In the genomic region with DNA sequence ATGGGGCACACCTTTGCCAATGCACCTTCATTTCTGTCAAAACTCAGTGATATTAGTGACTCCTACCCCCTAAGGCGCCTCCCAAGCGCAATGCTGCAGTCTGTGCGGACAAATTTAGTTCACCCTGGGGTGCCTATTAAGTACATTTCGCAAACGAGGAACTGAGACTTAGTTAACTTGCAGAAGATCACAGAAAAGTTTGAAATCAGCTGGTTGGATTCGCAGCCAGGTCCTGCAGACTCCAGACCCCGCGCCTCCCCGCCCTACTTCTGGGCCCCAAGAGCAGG, we compare ENCODE assay signal across 8 cellular contexts. TPM values are rescaled to one million over a fixed set of nuclear protein-coding genes. Genes with fewer than 3 reads are reported as not detected.
DNase-seq lines count a peak whose midpoint lies in the region; ATAC-seq and TF ChIP-seq lines count a peak whose summit lies in the region.

No MANE protein-coding gene starts in this region.

- H4K20me1 ChIP-seq in PC-9 (ENCODE audit: insufficient read depth) = 0 out of 2 replicates have a peak, but pooled peaks cover 7% of the 10 kb centered on the region

- H3K4me3 Mint-ChIP-seq in activated T-cell treated with anti-CD3 and anti-CD28 coated beads, Interleukin-2, amount 50 U/mL, for 72 hours = peak overlapping the region; percentile 86 to 93
- H3K4me3 Mint-ChIP-seq in endothelial cell (ENCODE audit: unreplicated experiment) = peak overlapping the region; percentile 95

- intact Hi-C loops in PC-9 (cut with micrococcal nuclease; ENCODE audit: unreplicated experiment) = loop anchor here (1.0 to 10.0 kb wide), 9 partner anchors 41 to 733 kb away; a partner anchor contains a TSS
- intact Hi-C loops in ovary (cut with DNase I) = loop anchor here (2.0 to 10.0 kb wide), 6 partner anchors 41 to 485 kb away; a partner anchor contains a TSS

- CTCF ChIA-PET in PC-9 (lab: Charles Lee) = interaction anchor here (0.9 kb wide), 1 partner anchor 22 kb away, joined by 3 read pairs; no protein-coding TSS in a partner anchor

- no peaks in the 10 kb centered on the region for H3K27me3 Mint-ChIP-seq in activated T-cell treated with anti-CD3 and anti-CD28 coated beads, Interleukin-2, amount 50 U/mL, for 72 hours (ENCODE audit: low read depth)
- H3K27me3 Mint-ChIP-seq in endothelial cell (ENCODE audit: unreplicated experiment) = peaks cover 26% of the 10 kb centered on the region

- peaks cover 18% of the 10 kb centered on the region for H3F3A ChIP-seq in PC-9 (ENCODE audit: insufficient read depth, low read depth)

- no TSS peak for BruUV-seq in PC-9 (replicated peaks; lab: Mats Ljungman, UMichigan)

- H3K27me3 ChIP-seq in PC-9 (ENCODE audit: insufficient read depth, low read depth) (no peaks in the 10 kb centered on the region), ovary (no peaks in the 10 kb centered on the region)

- no peak for DNase-seq in activated T-cell treated with anti-CD3 and anti-CD28 coated beads, Interleukin-2, amount 50 U/mL, for 72 hours
- no peak for DNase-seq in activated T-cell treated with anti-CD3 and anti-CD28 coated beads, Interleukin-2, amount 50 U/mL, for 48 hours
- no peak for DNase-seq in PC-9
- no peak for DNase-seq in endothelial cell (ENCODE audit: low spot score)
- no peak for DNase-seq in ovary
- no peak for DNase-seq in stimulated activated CD4-positive, alpha-beta T cell treated with anti-CD3 and anti-CD28 coated beads, Interleukin-1b, Interleukin-23, amount 100 ng/mL, for 48 hours
- no peak for DNase-seq in NCI-H1105 treated with DMSO at 0.1 percent for 48 hours (lab: John Stamatoyannopoulos, UW)

- peak overlapping the region; percentile 92 for H3K27ac Mint-ChIP-seq in activated T-cell treated with anti-CD3 and anti-CD28 coated beads, Interleukin-2, amount 50 U/mL, for 72 hours
- H3K27ac Mint-ChIP-seq in endothelial cell (ENCODE audit: unreplicated experiment) = peak overlapping the region; percentile 89

- POLR2A ChIA-PET in PC-9 (lab: Charles Lee; ENCODE audit: unreplicated experiment) = no interaction called here

- no peak for TF ChIP-seq EP300 in ovary (IDR thresholded peaks at IDR 0.05)

- H3K4me2 ChIP-seq in PC-9 = peak overlapping the region; percentile 96

- peaks cover 28% of the 10 kb centered on the region for H3K79me2 ChIP-seq in PC-9 (ENCODE audit: low read depth)

- H3K9me2 ChIP-seq in PC-9 (ENCODE audit: insufficient read depth) = no peaks in the 10 kb centered on the region

- H3K4me3 ChIP-seq in PC-9 (peak overlapping the region; percentile 88), ovary (peak overlapping the region; percentile 96)

- H3K4me1 ChIP-seq in PC-9 (replicated peaks; ENCODE audit: insufficient read depth) (peaks cover 19% of the 10 kb centered on the region), ovary (ENCODE audit: insufficient read depth) (no peaks in the 10 kb centered on the region)

- H3K9me3 ChIP-seq in PC-9 (ENCODE audit: insufficient read depth, low read depth) = no peaks in the 10 kb centered on the region
- no peaks in the 10 kb centered on the region for H3K9me3 ChIP-seq in ovary

- H3K36me3 ChIP-seq in PC-9 (ENCODE audit: low read depth) = peaks cover 19% of the 10 kb centered on the region
- no peaks in the 10 kb centered on the region for H3K36me3 ChIP-seq in ovary

- H3K27ac ChIP-seq in PC-9 (peak overlapping the region; percentile 81), ovary (peak overlapping the region; percentile 75 to 81)

- peak overlapping the region; percentile 85 for H2AFZ ChIP-seq in PC-9

- WGBS in ovary, 3 donors = 1 to 4% (median 3%) methylated on average over 9 of the region's 9 CpGs

- H3K36me3 Mint-ChIP-seq in activated T-cell treated with anti-CD3 and anti-CD28 coated beads, Interleukin-2, amount 50 U/mL, for 72 hours (ENCODE audit: insufficient read depth in 2 of 2) = peaks cover 3 to 14% of the 10 kb centered on the region in 2 donors
- peaks cover 39% of the 10 kb centered on the region for H3K36me3 Mint-ChIP-seq in endothelial cell (ENCODE audit: low read depth, unreplicated experiment)

- TF ChIP-seq CTCF in PC-9 (conservative IDR thresholded peaks at IDR 0.05) = no peak
- TF ChIP-seq CTCF in endothelial cell (IDR thresholded peaks at IDR 0.05; ENCODE audit: unreplicated experiment) = no peak
- TF ChIP-seq CTCF in ovary (IDR thresholded peaks at IDR 0.05) = no peak

- no peaks in the 10 kb centered on the region for H3K9me3 Mint-ChIP-seq in activated T-cell treated with anti-CD3 and anti-CD28 coated beads, Interleukin-2, amount 50 U/mL, for 72 hours
- H3K9me3 Mint-ChIP-seq in endothelial cell (ENCODE audit: unreplicated experiment) = no peaks in the 10 kb centered on the region

- H3K4me1 Mint-ChIP-seq in activated T-cell treated with anti-CD3 and anti-CD28 coated beads, Interleukin-2, amount 50 U/mL, for 72 hours (ENCODE audit: low read depth) = peaks cover 50% of the 10 kb centered on the region
- peaks cover 42% of the 10 kb centered on the region for H3K4me1 Mint-ChIP-seq in endothelial cell (ENCODE audit: unreplicated experiment)

- ATAC-seq in activated T-cell treated with anti-CD3 and anti-CD28 coated beads, Interleukin-2, amount 50 U/mL, for 72 hours (replicated peaks in 1 of 2) = no peak
- ATAC-seq in GM19328 (IDR thresholded peaks at IDR 0.05; ENCODE audit: unreplicated experiment) = no peak

- TF ChIP-seq POLR2A in ovary (IDR thresholded peaks at IDR 0.05) = no peak

RNA-seq across cellular contexts. Expression of a gene that starts 0.6 kb away (rescaled TPM):
- 10 to 100 TPM; 33.4 to 44.5 TPM for total RNA-seq in activated T-cell treated with anti-CD3 and anti-CD28 coated beads, Interleukin-2, amount 50 U/mL, for 72 hours
- total RNA-seq in PC-9 (2021) (70.5 and 76.0 TPM in 2 replicates), endothelial cell (ENCODE audit: unreplicated experiment) (38.1 TPM), ovary (10 to 100 TPM; 25.4 to 54.2 (median 40.2) TPM)
- polyA plus RNA-seq in ovary = 10 to 100 TPM; 21.1 to 24.1 TPM

RNA-seq across cellular contexts. Expression of a gene that starts 22.0 kb away (rescaled TPM):
- 10 to 100 TPM; 26.4 to 37.0 TPM for total RNA-seq in activated T-cell treated with anti-CD3 and anti-CD28 coated beads, Interleukin-2, amount 50 U/mL, for 72 hours
- total RNA-seq in PC-9 (2021) (0.25 and 0.92 TPM in 2 replicates), endothelial cell (ENCODE audit: unreplicated experiment) (not detected), ovary (1 to 10 TPM; 5.9 to 9.3 (median 8.4) TPM)
- polyA plus RNA-seq in ovary = 10 to 100 TPM; 13.0 to 25.0 TPM

RNA-seq across cellular contexts. Expression of a gene that starts 41.4 kb away (rescaled TPM):
- total RNA-seq in activated T-cell treated with anti-CD3 and anti-CD28 coated beads, Interleukin-2, amount 50 U/mL, for 72 hours = 10 to 100 TPM; 21.5 to 27.1 TPM
- total RNA-seq in PC-9 (2021) (7.6 and 8.4 TPM in 2 replicates), endothelial cell (ENCODE audit: unreplicated experiment) (11.5 TPM), ovary (10 to 100 TPM; 14.7 to 56.3 (median 32.7) TPM)
- 10 to 100 TPM; 12.6 to 17.7 TPM for polyA plus RNA-seq in ovary
